1 cellular context compared by ENCODE assay signal in the genomic region with DNA sequence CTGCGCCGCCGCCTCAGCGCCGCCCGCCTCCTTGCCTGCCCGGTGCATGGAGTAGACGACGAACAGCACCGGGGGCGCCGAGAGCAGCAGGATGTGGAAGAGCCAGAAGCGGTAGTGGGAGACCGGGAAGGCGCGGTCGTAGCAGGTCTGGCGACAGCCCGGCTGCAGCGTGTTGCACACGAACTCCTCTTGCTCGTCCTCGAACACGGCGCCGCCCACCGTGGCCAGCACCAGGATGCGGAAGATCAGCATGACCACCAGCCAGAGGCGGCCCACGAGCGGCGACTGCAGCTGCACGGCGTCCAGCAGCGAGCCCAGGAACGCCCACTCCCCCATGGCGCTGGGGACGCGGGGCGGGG.
TF ChIP-seq lines count a peak whose summit lies in the region.

No MANE protein-coding gene starts in this region.

TF ChIP-seq in HepG2, 621 proteins besides CTCF, POLR2A, EP300 and RAD21:
- TF ChIP-seq ZNF788 (CRISPR knock-in tag; IDR thresholded peaks at IDR 0.05; ENCODE audit: borderline replicate concordance) (peak; percentile 13; the same call in 1 of the 2 replicates), SRSF4 (IDR thresholded peaks at IDR 0.05; ENCODE audit: low read depth, low read length, poor library complexity, severe bottlenecking) (no peak), GLI4 (CRISPR knock-in tag; IDR thresholded peaks at IDR 0.05; ENCODE audit: borderline replicate concordance) (no peak), ZNF350 (CRISPR knock-in tag; IDR thresholded peaks at IDR 0.05; ENCODE audit: borderline replicate concordance, low read depth) (no peak), ZNF234 (CRISPR knock-in tag; conservative IDR thresholded peaks at IDR 0.05) (0 out of 2 replicates have a peak, but pooled peaks have one; percentile 2), AGO1 (IDR thresholded peaks at IDR 0.05; ENCODE audit: low read depth, low read length, poor library complexity, severe bottlenecking) (peak; percentile 48), FOXA1 (IDR thresholded peaks at IDR 0.05) (no peak), FOXA1 (CRISPR knock-in tag; IDR thresholded peaks at IDR 0.05) (no peak), CREBL2 (CRISPR knock-in tag; IDR thresholded peaks at IDR 0.05; ENCODE audit: borderline replicate concordance) (no peak), ZNF761 (CRISPR knock-in tag; conservative IDR thresholded peaks at IDR 0.05) (no peak), ZNF558 (CRISPR knock-in tag; IDR thresholded peaks at IDR 0.05; ENCODE audit: borderline replicate concordance) (no peak), ZNF333 (CRISPR knock-in tag; IDR thresholded peaks at IDR 0.05; ENCODE audit: borderline replicate concordance) (0 out of 2 replicates have a peak, but pooled peaks have one; percentile 35), ZNF280B (CRISPR knock-in tag; IDR thresholded peaks at IDR 0.05; ENCODE audit: borderline replicate concordance) (0 out of 2 replicates have a peak, but pooled peaks have one; percentile 3), ZNF883 (CRISPR knock-in tag; IDR thresholded peaks at IDR 0.05; ENCODE audit: not compliant biosample characterization) (no peak), ZNF484 (CRISPR knock-in tag; IDR thresholded peaks at IDR 0.05; ENCODE audit: borderline replicate concordance, low read depth) (no peak), GABPB1 (CRISPR knock-in tag; IDR thresholded peaks at IDR 0.05) (peak; percentile 8; the same call in 1 of the 2 replicates), TEAD3 (CRISPR knock-in tag; optimal IDR thresholded peaks at IDR 0.05; ENCODE audit: borderline replicate concordance) (no peak), ZBTB38 (CRISPR knock-in tag; IDR thresholded peaks at IDR 0.05) (peak; percentile 50; the same call in 1 of the 2 replicates)
- TF ChIP-seq, protein P1, sequence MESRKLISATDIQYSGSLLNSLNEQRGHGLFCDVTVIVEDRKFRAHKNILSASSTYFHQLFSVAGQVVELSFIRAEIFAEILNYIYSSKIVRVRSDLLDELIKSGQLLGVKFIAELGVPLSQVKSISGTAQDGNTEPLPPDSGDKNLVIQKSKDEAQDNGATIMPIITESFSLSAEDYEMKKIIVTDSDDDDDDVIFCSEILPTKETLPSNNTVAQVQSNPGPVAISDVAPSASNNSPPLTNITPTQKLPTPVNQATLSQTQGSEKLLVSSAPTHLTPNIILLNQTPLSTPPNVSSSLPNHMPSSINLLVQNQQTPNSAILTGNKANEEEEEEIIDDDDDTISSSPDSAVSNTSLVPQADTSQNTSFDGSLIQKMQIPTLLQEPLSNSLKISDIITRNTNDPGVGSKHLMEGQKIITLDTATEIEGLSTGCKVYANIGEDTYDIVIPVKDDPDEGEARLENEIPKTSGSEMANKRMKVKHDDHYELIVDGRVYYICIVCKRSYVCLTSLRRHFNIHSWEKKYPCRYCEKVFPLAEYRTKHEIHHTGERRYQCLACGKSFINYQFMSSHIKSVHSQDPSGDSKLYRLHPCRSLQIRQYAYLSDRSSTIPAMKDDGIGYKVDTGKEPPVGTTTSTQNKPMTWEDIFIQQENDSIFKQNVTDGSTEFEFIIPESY (CRISPR knock-in tag; IDR thresholded peaks at IDR 0.05) = peak; percentile 33; the same call in 1 of the 2 replicates
- TF ChIP-seq, protein P2, sequence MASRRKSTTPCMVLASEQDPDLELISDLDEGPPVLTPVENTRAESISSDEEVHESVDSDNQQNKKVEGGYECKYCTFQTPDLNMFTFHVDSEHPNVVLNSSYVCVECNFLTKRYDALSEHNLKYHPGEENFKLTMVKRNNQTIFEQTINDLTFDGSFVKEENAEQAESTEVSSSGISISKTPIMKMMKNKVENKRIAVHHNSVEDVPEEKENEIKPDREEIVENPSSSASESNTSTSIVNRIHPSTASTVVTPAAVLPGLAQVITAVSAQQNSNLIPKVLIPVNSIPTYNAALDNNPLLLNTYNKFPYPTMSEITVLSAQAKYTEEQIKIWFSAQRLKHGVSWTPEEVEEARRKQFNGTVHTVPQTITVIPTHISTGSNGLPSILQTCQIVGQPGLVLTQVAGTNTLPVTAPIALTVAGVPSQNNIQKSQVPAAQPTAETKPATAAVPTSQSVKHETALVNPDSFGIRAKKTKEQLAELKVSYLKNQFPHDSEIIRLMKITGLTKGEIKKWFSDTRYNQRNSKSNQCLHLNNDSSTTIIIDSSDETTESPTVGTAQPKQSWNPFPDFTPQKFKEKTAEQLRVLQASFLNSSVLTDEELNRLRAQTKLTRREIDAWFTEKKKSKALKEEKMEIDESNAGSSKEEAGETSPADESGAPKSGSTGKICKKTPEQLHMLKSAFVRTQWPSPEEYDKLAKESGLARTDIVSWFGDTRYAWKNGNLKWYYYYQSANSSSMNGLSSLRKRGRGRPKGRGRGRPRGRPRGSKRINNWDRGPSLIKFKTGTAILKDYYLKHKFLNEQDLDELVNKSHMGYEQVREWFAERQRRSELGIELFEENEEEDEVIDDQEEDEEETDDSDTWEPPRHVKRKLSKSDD (CRISPR knock-in tag; IDR thresholded peaks at IDR 0.05; ENCODE audit: low read depth) = peak; percentile 23; the same call in 1 of the 2 replicates
